Comparison of ENCODE assay signal across 8 cellular contexts in genomic region chr13:95676100-95676774, GRCh38. TPM values are rescaled to one million over a fixed set of nuclear protein-coding genes. Genes with fewer than 3 reads are reported as not detected.
A peak's percentile ranks its signal among the peaks of the same experiment; 100 is the strongest.
DNase-seq lines count a peak whose midpoint lies in the region; ATAC-seq and TF ChIP-seq lines count a peak whose summit lies in the region.

No MANE protein-coding gene starts in this region.

- H3K4me1 ChIP-seq in CD8-positive, alpha-beta T cell (ENCODE audit: insufficient read depth, low read length): peaks cover 27% of the 10 kb centered on the region
- H3K4me1 ChIP-seq in mononuclear cell (ENCODE audit: insufficient read depth, low read length) (peaks cover 46% of the 10 kb centered on the region), urinary bladder (ENCODE audit: insufficient read depth) (no peaks in the 10 kb centered on the region)

- TF ChIP-seq RAD21 in Ishikawa (IDR thresholded peaks at IDR 0.05; ENCODE audit: low read depth): no peak

- H3K36me3 ChIP-seq in CD8-positive, alpha-beta T cell (ENCODE audit: insufficient read depth, low read length): no peaks in the 10 kb centered on the region
- H3K36me3 ChIP-seq in urinary bladder (ENCODE audit: insufficient read depth): no peaks in the 10 kb centered on the region

- H3K9me3 Mint-ChIP-seq in CD8-positive, alpha-beta T cell: peaks cover 19% of the 10 kb centered on the region

- CTCF ChIA-PET in CD8-positive, alpha-beta T cell (lab: Charles Lee): no interaction called here

- no peak for TF ChIP-seq CTCF in CD8-positive, alpha-beta T cell (IDR thresholded peaks at IDR 0.05)

- no peaks in the 10 kb centered on the region for H3K9me3 ChIP-seq in CD8-positive, alpha-beta T cell (ENCODE audit: low read length)
- H3K9me3 ChIP-seq in mononuclear cell (ENCODE audit: low read depth, low read length): no peaks in the 10 kb centered on the region

- peak in 5 of 7 experiments; percentile 11 to 37 (median 21) for DNase-seq in CD8-positive, alpha-beta T cell
- DNase-seq in dermis blood vessel endothelial cell: peak; percentile 61
- DNase-seq in SK-N-DZ (ENCODE audit: low spot score): no peak

- no peak for ATAC-seq in CD8-positive, alpha-beta T cell
- ATAC-seq in GM21360 (IDR thresholded peaks at IDR 0.05; ENCODE audit: unreplicated experiment) (peak; percentile 11), SK-N-SH treated with all-trans-retinoic acid at 6 μM for 48 hours (peak; percentile 24)

- no peaks in the 10 kb centered on the region for H3K27me3 Mint-ChIP-seq in CD8-positive, alpha-beta T cell (ENCODE audit: low read depth)

- H3K27me3 ChIP-seq in CD8-positive, alpha-beta T cell (ENCODE audit: insufficient read depth, low read length): no peaks in the 10 kb centered on the region
- no peaks in the 10 kb centered on the region for H3K27me3 ChIP-seq in mononuclear cell (ENCODE audit: insufficient read depth, low read length)

- H3K4me3 ChIP-seq in CD8-positive, alpha-beta T cell (ENCODE audit: low read depth, low read length): peak overlapping the region; percentile 88
- H3K4me3 ChIP-seq in mononuclear cell (ENCODE audit: low read length): peak overlapping the region; percentile 93
- peak overlapping the region; percentile 44 for H3K4me3 ChIP-seq in urinary bladder (ENCODE audit: low read depth, low read length)

- peaks cover 17% of the 10 kb centered on the region for H3K36me3 Mint-ChIP-seq in CD8-positive, alpha-beta T cell

- peak overlapping the region; percentile 76 for H3K27ac ChIP-seq in CD8-positive, alpha-beta T cell (ENCODE audit: low read depth, low read length)
- peak overlapping the region; percentile 86 for H3K27ac ChIP-seq in urinary bladder (ENCODE audit: low read depth)

- TF ChIP-seq EP300 in Ishikawa (IDR thresholded peaks at IDR 0.05; ENCODE audit: borderline replicate concordance): peak; percentile 13; the same call in 1 of the 2 replicates

- WGBS in urinary bladder: under 1% methylated on average over 33 of the region's 33 CpGs

- peak overlapping the region; percentile 94 for H3K4me3 Mint-ChIP-seq in CD8-positive, alpha-beta T cell

- H3K27ac Mint-ChIP-seq in CD8-positive, alpha-beta T cell: peak overlapping the region; percentile 94

- H3K4me1 Mint-ChIP-seq in CD8-positive, alpha-beta T cell (ENCODE audit: low read depth): peaks cover 60% of the 10 kb centered on the region

- POLR2A ChIA-PET in CD8-positive, alpha-beta T cell (lab: Charles Lee): interaction anchor here (0.9 to 1.2 kb wide), 5 partner anchors 12 to 1757 kb away, joined by 3 to 14 read pairs (median 3); partner anchors contain the start of gene RAP2A

- intact Hi-C loops in CD8-positive, alpha-beta T cell (cut with DNase I, micrococcal nuclease): loop anchor here (2.0 to 10.0 kb wide), 17 partner anchors 15 to 1757 kb away; partner anchors contain the start of genes ABCC4 (in 1 of the 2), GPR180 (in 1 of the 2), MBNL2 (in 1 of the 2) and TGDS (in 1 of the 2)

TF ChIP-seq in Ishikawa, 13 proteins besides CTCF, POLR2A, EP300 and RAD21:
- TF ChIP-seq REST (IDR thresholded peaks at IDR 0.05; ENCODE audit: low read depth): no peak
- 0 out of 2 replicates have a peak, but pooled peaks have one; percentile 28 for TF ChIP-seq CEBPB (IDR thresholded peaks at IDR 0.05)
- peak; percentile 15; the same call in 1 of the 2 replicates for TF ChIP-seq TCF12 (IDR thresholded peaks at IDR 0.05; ENCODE audit: low read depth)

TF ChIP-seq in SK-N-SH treated with all-trans-retinoic acid at 6 μM for 48 hours, 23 proteins besides CTCF, POLR2A, EP300 and RAD21:
- TF ChIP-seq OSR1 (CRISPR knock-in tag; IDR thresholded peaks at IDR 0.05): no peak
- 0 out of 2 replicates have a peak, but pooled peaks have one; percentile 12 for TF ChIP-seq ZNF8 (CRISPR knock-in tag; IDR thresholded peaks at IDR 0.05)

RNA-seq across cellular contexts. Expression of gene DNAJC3, which starts 0.7 kb away (rescaled TPM):
- 10 to 100 TPM; 26.2 to 28.5 TPM for total RNA-seq in CD8-positive, alpha-beta T cell
- total RNA-seq in dermis blood vessel endothelial cell (67.2 and 93.2 TPM in 2 replicates), mononuclear cell (54.0 TPM), urinary bladder (71.3 TPM)
- polyA plus RNA-seq in urinary bladder: 21.6 TPM
- 7.1 and 9.2 TPM in 2 replicates for polyA plus RNA-seq in SK-N-DZ (2014; cell fraction: cytosol; rRNA removed)
- polyA plus RNA-seq in SK-N-DZ (2014; cell fraction: nucleus; rRNA removed): 3.3 and 4.7 TPM in 2 replicates

RNA-seq across cellular contexts. Expression of gene DZIP1, which starts 31.7 kb away (rescaled TPM):
- total RNA-seq in CD8-positive, alpha-beta T cell: not detected
- total RNA-seq in dermis blood vessel endothelial cell: 4.0 and 5.3 TPM in 2 replicates
- total RNA-seq in mononuclear cell: not detected
- total RNA-seq in urinary bladder: 52.2 TPM
- polyA plus RNA-seq in urinary bladder: 22.9 TPM
- polyA plus RNA-seq in SK-N-DZ (2014; cell fraction: cytosol; rRNA removed): 25.5 and 27.2 TPM in 2 replicates
- polyA plus RNA-seq in SK-N-DZ (2014; cell fraction: nucleus; rRNA removed): 47.6 and 48.7 TPM in 2 replicates
